8 cellular contexts compared by ENCODE assay signal in genomic region chr9:123401879-123402513, GRCh38. TPM values are rescaled to one million over a fixed set of nuclear protein-coding genes. Genes with fewer than 3 reads are reported as not detected.
DNase-seq lines count a peak whose midpoint lies in the region; ATAC-seq and TF ChIP-seq lines count a peak whose summit lies in the region.

No MANE protein-coding gene starts in this region.

- H3K4me3 Mint-ChIP-seq in stimulated activated naive CD8-positive, alpha-beta T cell treated with anti-CD3 and anti-CD28 coated beads, Interleukin-15, amount 100 ng/mL, for 72 hours, result no peak overlapping the region
- H3K4me3 Mint-ChIP-seq in activated CD8-positive, alpha-beta T cell treated with anti-CD3 and anti-CD28 coated beads, Interleukin-2, amount 10 ng/mL, durations not matched to agents 7 days and 5 days, result no peak overlapping the region

- H3K4me1 ChIP-seq in right atrium auricular region, result peaks cover 0 to 7% of the 10 kb centered on the region in 2 donors

- peak; percentile 15 for DNase-seq in stimulated activated naive CD8-positive, alpha-beta T cell treated with anti-CD3 and anti-CD28 coated beads, Interleukin-15, Interleukin-2, amounts not matched to agents 100 U/mL and 50 U/mL, for 24 hours
- no peak for DNase-seq in stimulated activated naive CD8-positive, alpha-beta T cell treated with anti-CD3 and anti-CD28 coated beads, Interleukin-15, amount 100 ng/mL, for 72 hours
- peak; percentile 32 for DNase-seq in NCI-H1694 (lab: John Stamatoyannopoulos, UW)
- peak; percentile 44 for DNase-seq in activated CD8-positive, alpha-beta T cell treated with anti-CD3 and anti-CD28 coated beads, Interleukin-2, amount 10 ng/mL, durations not matched to agents 7 days and 5 days
- no peak for DNase-seq in right atrium auricular region (ENCODE audit: low spot score)
- DNase-seq in stimulated activated CD8-positive, alpha-beta memory T cell treated with anti-CD3 and anti-CD28 coated beads, Interleukin-4, amount 100 ng/mL, for 48 hours, result peak; percentile 33
- DNase-seq in activated CD8-positive, alpha-beta memory T cell treated with anti-CD3 and anti-CD28 coated beads, Interleukin-2, amount 50 U/mL, for 48 hours, result no peak

- CTCF ChIA-PET in activated CD8-positive, alpha-beta T cell treated with anti-CD3 and anti-CD28 coated beads, Interleukin-2, amount 10 ng/mL, durations not matched to agents 7 days and 5 days (lab: Charles Lee), result interaction anchor here (1.3 to 1.6 kb wide), 2 partner anchors 14 to 639 kb away, joined by 3 to 7 read pairs; no protein-coding TSS in a partner anchor

- H3K4me3 ChIP-seq in right atrium auricular region, result no peak overlapping the region

- H3K9me3 Mint-ChIP-seq in stimulated activated naive CD8-positive, alpha-beta T cell treated with anti-CD3 and anti-CD28 coated beads, Interleukin-15, amount 100 ng/mL, for 72 hours, result no peaks in the 10 kb centered on the region
- no peaks in the 10 kb centered on the region for H3K9me3 Mint-ChIP-seq in activated CD8-positive, alpha-beta T cell treated with anti-CD3 and anti-CD28 coated beads, Interleukin-2, amount 10 ng/mL, durations not matched to agents 7 days and 5 days (ENCODE audit: insufficient read depth)

- H3K36me3 Mint-ChIP-seq in activated CD8-positive, alpha-beta T cell treated with anti-CD3 and anti-CD28 coated beads, Interleukin-2, amount 10 ng/mL, durations not matched to agents 7 days and 5 days (ENCODE audit: low read depth), result no peaks in the 10 kb centered on the region

- TF ChIP-seq CTCF in right atrium auricular region (IDR thresholded peaks at IDR 0.05), result peak; percentile 45 to 80

- H3K27ac Mint-ChIP-seq in stimulated activated naive CD8-positive, alpha-beta T cell treated with anti-CD3 and anti-CD28 coated beads, Interleukin-15, amount 100 ng/mL, for 72 hours, result no peak overlapping the region
- no peak overlapping the region for H3K27ac Mint-ChIP-seq in activated CD8-positive, alpha-beta T cell treated with anti-CD3 and anti-CD28 coated beads, Interleukin-2, amount 10 ng/mL, durations not matched to agents 7 days and 5 days

- no peaks in the 10 kb centered on the region for H3K27me3 ChIP-seq in right atrium auricular region

- H3K4me1 Mint-ChIP-seq in stimulated activated naive CD8-positive, alpha-beta T cell treated with anti-CD3 and anti-CD28 coated beads, Interleukin-15, amount 100 ng/mL, for 72 hours, result peaks cover 11% of the 10 kb centered on the region
- peaks cover 5% of the 10 kb centered on the region for H3K4me1 Mint-ChIP-seq in activated CD8-positive, alpha-beta T cell treated with anti-CD3 and anti-CD28 coated beads, Interleukin-2, amount 10 ng/mL, durations not matched to agents 7 days and 5 days (ENCODE audit: low read depth)

- no peak for ATAC-seq in stimulated activated naive CD8-positive, alpha-beta T cell treated with anti-CD3 and anti-CD28 coated beads, Interleukin-15, Interleukin-2, amounts not matched to agents 100 U/mL and 50 U/mL, for 24 hours
- no peak for ATAC-seq in stimulated activated naive CD8-positive, alpha-beta T cell treated with anti-CD3 and anti-CD28 coated beads, Interleukin-15, amount 100 ng/mL, for 72 hours
- peak; percentile 65 for ATAC-seq in activated CD8-positive, alpha-beta T cell treated with anti-CD3 and anti-CD28 coated beads, Interleukin-2, amount 10 ng/mL, durations not matched to agents 7 days and 5 days
- ATAC-seq in HG02588 (IDR thresholded peaks at IDR 0.05; ENCODE audit: unreplicated experiment), result no peak

- POLR2A ChIA-PET in activated CD8-positive, alpha-beta T cell treated with anti-CD3 and anti-CD28 coated beads, Interleukin-2, amount 10 ng/mL, durations not matched to agents 7 days and 5 days (lab: Charles Lee), result no interaction called here

- peak overlapping the region in 1 of 2 donors; percentile 20 for H3K27ac ChIP-seq in right atrium auricular region

- no peaks in the 10 kb centered on the region for H3K27me3 Mint-ChIP-seq in stimulated activated naive CD8-positive, alpha-beta T cell treated with anti-CD3 and anti-CD28 coated beads, Interleukin-15, amount 100 ng/mL, for 72 hours
- no peaks in the 10 kb centered on the region for H3K27me3 Mint-ChIP-seq in activated CD8-positive, alpha-beta T cell treated with anti-CD3 and anti-CD28 coated beads, Interleukin-2, amount 10 ng/mL, durations not matched to agents 7 days and 5 days (ENCODE audit: low read depth)

- H3K36me3 ChIP-seq in right atrium auricular region, result no peaks in the 10 kb centered on the region

- H3K9me3 ChIP-seq in right atrium auricular region, result no peaks in the 10 kb centered on the region

RNA-seq across cellular contexts. Expression of gene CRB2, which starts 46.0 kb away (rescaled TPM):
- not detected for total RNA-seq in activated CD8-positive, alpha-beta T cell treated with anti-CD3 and anti-CD28 coated beads, Interleukin-2, amount 10 ng/mL, durations not matched to agents 7 days and 5 days
- total RNA-seq in right atrium auricular region, result 1 to 10 TPM; 1.6 to 3.5 TPM

Comparison
In these comparisons a context has a peak if more than half of its experiments do, and no peak if none do; other contexts are left out.
1. DNase-seq: peak in stimulated activated naive CD8-positive, alpha-beta T cell treated with anti-CD3 and anti-CD28 coated beads, Interleukin-15, Interleukin-2, amounts not matched to agents 100 U/mL and 50 U/mL, for 24 hours (single experiment), NCI-H1694 (single experiment), activated CD8-positive, alpha-beta T cell treated with anti-CD3 and anti-CD28 coated beads, Interleukin-2, amount 10 ng/mL, durations not matched to agents 7 days and 5 days (single experiment) and stimulated activated CD8-positive, alpha-beta memory T cell treated with anti-CD3 and anti-CD28 coated beads, Interleukin-4, amount 100 ng/mL, for 48 hours (single experiment); none in stimulated activated naive CD8-positive, alpha-beta T cell treated with anti-CD3 and anti-CD28 coated beads, Interleukin-15, amount 100 ng/mL, for 72 hours (0 of 2), right atrium auricular region (single experiment) and activated CD8-positive, alpha-beta memory T cell treated with anti-CD3 and anti-CD28 coated beads, Interleukin-2, amount 50 U/mL, for 48 hours (single experiment).